Comparison of ENCODE assay signal across 20 cellular contexts in the genomic region with DNA sequence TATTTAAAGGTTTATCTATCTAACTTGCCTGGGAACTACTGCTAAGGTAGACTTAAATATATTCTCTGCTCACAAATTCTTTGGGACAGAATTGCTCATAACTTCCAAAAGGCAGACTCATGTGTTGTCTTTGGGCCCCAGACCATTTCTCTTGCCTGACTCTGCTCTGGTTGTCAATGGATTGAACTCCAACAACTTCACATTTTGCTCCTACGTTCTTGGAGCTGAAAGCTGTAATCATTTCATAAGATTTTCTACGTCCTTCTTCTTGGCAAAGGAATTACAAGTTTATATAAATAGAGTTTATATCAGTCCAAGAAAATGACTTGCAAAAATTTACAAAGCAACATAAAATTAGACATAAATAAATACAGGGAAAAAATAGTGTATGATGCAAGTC.
A peak's percentile ranks its signal among the peaks of the same experiment; 100 is the strongest.
DNase-seq lines count a peak whose midpoint lies in the region; ATAC-seq and TF ChIP-seq lines count a peak whose summit lies in the region.
"Had no signal": no experiment of that assay in that cellular context is flagged by ENCODE, and none has a peak within 500 bp of the region (broad histone marks: within the 10 kb centered on the region; RNA-seq: fewer than 3 reads in every experiment).

No MANE protein-coding gene starts in this region.

- H3K36me3 ChIP-seq in HUES6 (ENCODE audit: control insufficient read depth, insufficient read depth, low read length): no peaks in the 10 kb centered on the region
- H3K36me3 ChIP-seq: BE2C, colonic mucosa, Peyer's patch had no signal

- no peaks in the 10 kb centered on the region for H3K27me3 ChIP-seq in HUES6 (ENCODE audit: control insufficient read depth, insufficient read depth, low read length)
- H3K27me3 ChIP-seq: BE2C, colonic mucosa, Peyer's patch had no signal

- H3K36me3 Mint-ChIP-seq in activated naive CD8-positive, alpha-beta T cell treated with anti-CD3 and anti-CD28 coated beads, Interleukin-2, amount 50 U/mL, for 24 hours (ENCODE audit: low read depth): no peaks in the 10 kb centered on the region

- H3K4me3 Mint-ChIP-seq in activated naive CD8-positive, alpha-beta T cell treated with anti-CD3 and anti-CD28 coated beads, Interleukin-2, amount 50 U/mL, for 24 hours: no peak overlapping the region
- H3K4me3 Mint-ChIP-seq: activated naive CD4-positive, alpha-beta T cell treated with anti-CD3 and anti-CD28 coated beads, Interleukin-2, amount 50 U/mL, for 24 hours had no signal

- H3K4me3 ChIP-seq in AG04449 (ENCODE audit: low read depth, low read length) (no peak overlapping the region), HUES6 (ENCODE audit: low read depth, low read length) (peak overlapping the region; percentile 13), coronary artery (no peak overlapping the region)
- H3K4me3 ChIP-seq: colonic mucosa, Peyer's patch had no signal

- peaks cover 48% of the 10 kb centered on the region for H3K4me1 ChIP-seq in HUES6 (ENCODE audit: control insufficient read depth, insufficient read depth, low read length)
- H3K4me1 ChIP-seq: BE2C, colonic mucosa, Peyer's patch had no signal

- peaks cover 4% of the 10 kb centered on the region for H3K4me1 Mint-ChIP-seq in activated naive CD8-positive, alpha-beta T cell treated with anti-CD3 and anti-CD28 coated beads, Interleukin-2, amount 50 U/mL, for 24 hours

- H3K9ac ChIP-seq in HUES6 (ENCODE audit: low read length): peak overlapping the region; percentile 81
- H3K9ac ChIP-seq: KMS-11 had no signal

- CTCF ChIA-PET in AG04449 (lab: Yijun Ruan, JAX): no interaction called here

- H3K27ac Mint-ChIP-seq in activated naive CD8-positive, alpha-beta T cell treated with anti-CD3 and anti-CD28 coated beads, Interleukin-2, amount 50 U/mL, for 24 hours: no peak overlapping the region
- H3K27ac Mint-ChIP-seq: activated naive CD4-positive, alpha-beta T cell treated with anti-CD3 and anti-CD28 coated beads, Interleukin-2, amount 50 U/mL, for 24 hours had no signal

- ATAC-seq in HG02623 (IDR thresholded peaks at IDR 0.05; ENCODE audit: unreplicated experiment): no peak
- no peak for ATAC-seq in activated naive CD8-positive, alpha-beta T cell treated with anti-CD3 and anti-CD28 coated beads, Interleukin-2, amount 50 U/mL, for 24 hours
- ATAC-seq: esophagus mucosa had no signal

- H3K9me3 ChIP-seq in HUES6 (ENCODE audit: control insufficient read depth, insufficient read depth, low read depth, low read length): peaks cover 21% of the 10 kb centered on the region
- H3K9me3 ChIP-seq: BE2C, colonic mucosa, Peyer's patch had no signal

- H3K9me3 Mint-ChIP-seq in activated naive CD8-positive, alpha-beta T cell treated with anti-CD3 and anti-CD28 coated beads, Interleukin-2, amount 50 U/mL, for 24 hours: peaks cover 7% of the 10 kb centered on the region

- H3K27me3 Mint-ChIP-seq in activated naive CD8-positive, alpha-beta T cell treated with anti-CD3 and anti-CD28 coated beads, Interleukin-2, amount 50 U/mL, for 24 hours: peaks cover 2% of the 10 kb centered on the region
- H3K27me3 Mint-ChIP-seq: activated naive CD4-positive, alpha-beta T cell treated with anti-CD3 and anti-CD28 coated beads, Interleukin-2, amount 50 U/mL, for 24 hours had no signal

- no peak for TF ChIP-seq CTCF in AG04449 (IDR thresholded peaks at IDR 0.05; ENCODE audit: insufficient read depth, low read length, missing control alignments)
- no peak for TF ChIP-seq CTCF in coronary artery (IDR thresholded peaks at IDR 0.05)

- POLR2A ChIA-PET in AG04449 (lab: Yijun Ruan, JAX): no interaction called here

- DNase-seq in AG04449 (ENCODE audit: low read depth, low spot score) (peak; percentile 28), coronary artery (ENCODE audit: low spot score) (no peak), kidney tubule cell (ENCODE audit: low spot score) (peak; percentile 21), DMS 273 (lab: John Stamatoyannopoulos, UW; ENCODE audit: unreplicated experiment) (no peak)
- no peak for DNase-seq in activated CD4-positive, CD25-positive, alpha-beta regulatory T cell (lab: John Stamatoyannopoulos, UW)
- no peak for DNase-seq in activated naive CD8-positive, alpha-beta T cell treated with anti-CD3 and anti-CD28 coated beads, Interleukin-2, amount 50 U/mL, for 24 hours
- DNase-seq: activated CD8-positive, alpha-beta memory T cell treated with anti-CD3 and anti-CD28 coated beads, Interleukin-2, amount 50 U/mL, for 4 hours; BE2C; colonic mucosa; DMS79 treated with DMSO at 0.1 percent for 48 hours; NCI-H1417; NCI-H510A treated with DMSO at 0.1 percent for 48 hours; nucleus accumbens; Peyer's patch; substantia nigra had no signal

- H3K27ac ChIP-seq in HUES6 (ENCODE audit: low read depth, low read length): peak overlapping the region; percentile 99
- H3K27ac ChIP-seq in coronary artery: peak overlapping the region; percentile 75 to 85
- H3K27ac ChIP-seq: colonic mucosa, KMS-11, Peyer's patch had no signal

Comparison
In these comparisons a context has a peak if more than half of its experiments do, and no peak if none do; other contexts are left out.
1. DNase-seq: peak in AG04449 (single experiment) and kidney tubule cell (single experiment); none in coronary artery (single experiment), activated CD4-positive, CD25-positive, alpha-beta regulatory T cell (0 of 4), DMS 273 (single experiment) and activated naive CD8-positive, alpha-beta T cell treated with anti-CD3 and anti-CD28 coated beads, Interleukin-2, amount 50 U/mL, for 24 hours (single experiment).